In genomic region chr1:195806060-195806459, GRCh38 we compare ENCODE assay signal across 21 cellular contexts.
"Had no signal": no experiment of that assay in that cellular context is flagged by ENCODE, and none has a peak within 500 bp of the region (broad histone marks: within the 10 kb centered on the region; RNA-seq: fewer than 3 reads in every experiment).

No MANE protein-coding gene starts in this region.

- ATAC-seq: HepG2, Panc1, PC-3 had no signal

- H3K9me3 ChIP-seq: SJSA1 had no signal

- H3K4me3 ChIP-seq: SJSA1, SK-N-MC had no signal

- DNase-seq: IMR-90, NCI-H1092 treated with DMSO at 0.1 percent for 48 hours, NCI-H1436, NCI-H187, NCI-H2029, NCI-H2081 treated with DMSO at 0.1 percent for 48 hours, NCI-H2171, NCI-H226, NCI-H446, NCI-H510A, NCI-H524 treated with DMSO at 0.1 percent for 48 hours, NCI-H69, NCI-H774, PC-3, SHP77, SW 1271, T-cell had no signal

- H3K4me1 ChIP-seq: SJSA1 had no signal

- H3K27me3 ChIP-seq: SJSA1 had no signal

- H3K36me3 ChIP-seq: SJSA1 had no signal
